18 cellular contexts compared by ENCODE assay signal in the genomic region with DNA sequence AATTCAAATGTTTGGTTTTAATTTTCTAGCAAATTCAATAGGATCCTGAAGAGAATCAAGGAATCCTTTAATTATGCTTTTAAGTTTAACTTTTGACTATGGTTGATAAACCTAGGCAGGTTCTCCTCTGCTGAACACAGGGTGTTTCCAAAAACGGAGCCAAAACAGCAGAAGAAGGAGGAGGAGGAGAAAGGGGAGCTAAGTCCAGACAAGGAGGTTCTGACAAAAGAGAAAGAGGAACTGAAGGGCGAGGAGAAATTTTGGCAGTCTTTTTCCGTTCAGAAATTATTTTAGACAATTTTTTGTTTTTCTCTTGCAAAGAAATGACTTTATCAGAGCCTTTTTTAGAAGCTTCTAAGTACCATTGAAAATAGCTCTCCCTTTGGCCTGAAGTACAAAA. TPM values are rescaled to one million over a fixed set of nuclear protein-coding genes. Genes with fewer than 3 reads are reported as not detected.
DNase-seq lines count a peak whose midpoint lies in the region; ATAC-seq and TF ChIP-seq lines count a peak whose summit lies in the region.
"Had no signal": no experiment of that assay in that cellular context is flagged by ENCODE, and none has a peak within 500 bp of the region (broad histone marks: within the 10 kb centered on the region; RNA-seq: fewer than 3 reads in every experiment).

No MANE protein-coding gene starts in this region.

- no peak for DNase-seq in left ventricle myocardium inferior
- no peak for DNase-seq in Right ventricle myocardium superior
- peak; percentile 66 for DNase-seq in OCI-M1 (lab: John Stamatoyannopoulos, UW)
- no peak for DNase-seq in right cardiac atrium
- no peak for DNase-seq in KG1 (lab: John Stamatoyannopoulos, UW)
- no peak for DNase-seq in anterior cingulate cortex (lab: John Stamatoyannopoulos, UW)
- DNase-seq in DMS 273 (lab: John Stamatoyannopoulos, UW; ENCODE audit: unreplicated experiment): no peak
- DNase-seq: ACHN, EL, left cardiac atrium, NCI-H1436 treated with DMSO at 0.1 percent for 48 hours, NCI-H226, ovary had no signal

- H3K9me3 ChIP-seq in left ventricle myocardium inferior (replicated peaks) (no peaks in the 10 kb centered on the region), right cardiac atrium (ENCODE audit: control insufficient read depth, low read length) (no peaks in the 10 kb centered on the region)
- H3K9me3 ChIP-seq: ovary had no signal

- intact Hi-C loops in left ventricle myocardium inferior (cut with micrococcal nuclease) (no loop called here), Right ventricle myocardium superior (cut with DNase I) (no loop called here), right cardiac atrium (cut with DNase I) (no loop called here)

- H3K4me1 ChIP-seq in left ventricle myocardium inferior: peaks cover 4% of the 10 kb centered on the region
- H3K4me1 ChIP-seq in right cardiac atrium (ENCODE audit: control insufficient read depth, insufficient read depth, low read length): no peaks in the 10 kb centered on the region

- H3K4me3 ChIP-seq in left ventricle myocardium inferior (peak overlapping the region; percentile 33), right cardiac atrium (ENCODE audit: low read length) (peak overlapping the region; percentile 35)
- H3K4me3 ChIP-seq: ovary, smooth muscle cell had no signal

- no peak for TF ChIP-seq CTCF in left ventricle myocardium inferior (IDR thresholded peaks at IDR 0.05; ENCODE audit: borderline replicate concordance)

- H3K27ac ChIP-seq in left ventricle myocardium inferior (replicated peaks): peak overlapping the region; percentile 59
- H3K27ac ChIP-seq in right cardiac atrium (ENCODE audit: low read length): no peak overlapping the region
- H3K27ac ChIP-seq: HL-60, KMS-11, ovary had no signal

- 19% methylated on average over 3 of the region's 3 CpGs for WGBS in right cardiac atrium

- H3K36me3 ChIP-seq in left ventricle myocardium inferior: no peaks in the 10 kb centered on the region
- H3K36me3 ChIP-seq: ovary had no signal

- H3K27me3 ChIP-seq in left ventricle myocardium inferior (ENCODE audit: low read depth): no peaks in the 10 kb centered on the region
- no peaks in the 10 kb centered on the region for H3K27me3 ChIP-seq in right cardiac atrium (ENCODE audit: control insufficient read depth, insufficient read depth)
- H3K27me3 ChIP-seq: ovary had no signal

- ATAC-seq in Right ventricle myocardium superior (ENCODE audit: poor library complexity): no peak
- no peak for ATAC-seq in right cardiac atrium
- ATAC-seq in GM19467 (IDR thresholded peaks at IDR 0.05; ENCODE audit: unreplicated experiment): no peak
- ATAC-seq: SK-N-SH treated with all-trans-retinoic acid at 6 μM for 48 hours had no signal

RNA-seq across cellular contexts. Expression of a gene that starts 33.2 kb away (rescaled TPM):
- total RNA-seq in left ventricle myocardium inferior: 28.0 TPM
- total RNA-seq in Right ventricle myocardium superior: 21.0 TPM
- total RNA-seq in right cardiac atrium: 10 to 100 TPM; 15.8 to 21.8 (median 20.0) TPM
- polyA plus RNA-seq in right cardiac atrium: 13.1 TPM
